Comparison of ENCODE assay signal across 8 cellular contexts in the genomic region with DNA sequence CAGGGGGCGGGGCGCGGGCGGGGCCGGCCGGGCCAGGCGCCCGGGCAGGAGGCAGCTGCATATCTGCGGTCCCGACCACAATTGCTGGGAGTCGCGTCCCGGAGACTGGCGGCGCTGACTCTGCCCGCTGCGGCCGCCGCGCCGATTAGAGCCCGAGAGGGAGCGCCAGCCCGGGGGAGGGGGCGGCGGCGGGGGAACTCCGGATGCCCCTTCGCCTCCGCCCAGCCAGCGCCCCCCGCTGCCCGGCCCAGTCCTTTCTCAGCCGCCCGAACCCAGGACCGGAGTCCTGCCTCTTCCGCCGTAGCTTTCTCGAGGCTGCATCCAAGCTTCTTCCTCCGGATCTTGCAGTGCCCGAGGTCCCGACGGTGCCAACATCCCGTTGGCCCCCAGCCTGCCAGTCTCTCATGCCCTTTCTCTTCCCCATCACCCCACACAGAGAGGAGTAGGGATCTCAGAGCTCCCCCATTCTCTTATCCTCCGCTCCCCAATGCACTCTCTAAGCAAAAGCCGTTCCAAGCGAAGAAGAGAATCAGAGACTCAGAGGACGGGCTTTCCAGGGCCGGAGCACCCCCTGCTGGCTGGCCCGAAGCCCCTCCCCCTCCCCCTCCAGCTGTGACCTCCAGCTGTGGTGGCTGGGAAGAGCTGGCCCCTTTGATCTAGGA. TPM values are rescaled to one million over a fixed set of nuclear protein-coding genes. Genes with fewer than 3 reads are reported as not detected.
DNase-seq lines count a peak whose midpoint lies in the region; ATAC-seq, FAIRE-seq and TF ChIP-seq lines count a peak whose summit lies in the region.

No MANE protein-coding gene starts in this region.

- BruUV-seq in Caco-2 (replicated peaks; lab: Mats Ljungman, UMichigan), result no TSS peak

- peak overlapping the region; percentile 98 for H2AFZ ChIP-seq in GM23338

- TF ChIP-seq CTCF in Caco-2 (IDR thresholded peaks at IDR 0.05; ENCODE audit: insufficient read depth in 1 of 2, low read depth in 1 of 2, low read length in 1 of 2, severe bottlenecking in 1 of 2, unreplicated experiment in 1 of 2), result peak; percentile 64 to 91
- peak; percentile 40 to 66 for TF ChIP-seq CTCF in GM23338 (conservative IDR thresholded peaks at IDR 0.05; ENCODE audit: low read depth in 2 of 2)
- peak; percentile 61 for TF ChIP-seq CTCF in kidney (IDR thresholded peaks at IDR 0.05; ENCODE audit: borderline replicate concordance, extremely low read depth, insufficient read depth)

- H3K27me3 Mint-ChIP-seq in Caco-2 (ENCODE audit: insufficient read depth, unreplicated experiment) (no peaks in the 10 kb centered on the region), GM23338 (ENCODE audit: insufficient read depth, low read depth, poor library complexity) (peaks cover 14% of the 10 kb centered on the region)
- H3K27me3 Mint-ChIP-seq in central memory CD8-positive, alpha-beta T cell, result peaks cover 9% of the 10 kb centered on the region

- H3F3A ChIP-seq in GM23338 (replicated peaks; ENCODE audit: low read depth), result 0 out of 2 replicates have a peak, but pooled peaks cover 8% of the 10 kb centered on the region

- no peaks in the 10 kb centered on the region for H3K36me3 Mint-ChIP-seq in Caco-2 (ENCODE audit: insufficient read depth, unreplicated experiment)
- no peaks in the 10 kb centered on the region for H3K36me3 Mint-ChIP-seq in GM23338 (ENCODE audit: low read depth)
- H3K36me3 Mint-ChIP-seq in central memory CD8-positive, alpha-beta T cell (ENCODE audit: insufficient read depth), result peaks cover 13% of the 10 kb centered on the region

- H4K20me1 ChIP-seq in GM23338 (replicated peaks; ENCODE audit: insufficient read depth), result no peaks in the 10 kb centered on the region

- peak; percentile 73 to 84 for DNase-seq in Caco-2
- DNase-seq in GM23338 (ENCODE audit: low spot score), result peak; percentile 75
- peak; percentile 9 for DNase-seq in NCI-H1694 (lab: John Stamatoyannopoulos, UW)
- DNase-seq in activated CD4-positive, CD25-positive, alpha-beta regulatory T cell treated with anti-CD3 and anti-CD28 coated beads, Interleukin-2, amount 50 U/mL, for 16 hours (ENCODE audit: low read depth, low spot score), result peak; percentile 35
- peak; percentile 37 to 44 for DNase-seq in central memory CD8-positive, alpha-beta T cell (ENCODE audit: low spot score in 2 of 2)
- DNase-seq in kidney, result peak; percentile 89
- peak; percentile 83 for DNase-seq in stimulated activated CD4-positive, alpha-beta T cell treated with anti-CD3 and anti-CD28 coated beads, Interleukin-15, amount 100 ng/mL, for 24 hours

- intact Hi-C loops in Caco-2 (cut with micrococcal nuclease; ENCODE audit: unreplicated experiment), result loop anchor here (1.0 kb wide), 2 partner anchors 21 to 155 kb away; no protein-coding TSS in a partner anchor
- intact Hi-C loops in kidney (cut with DNase I), result no loop called here

- H3K36me3 ChIP-seq in Caco-2 (ENCODE audit: control insufficient read depth, insufficient read depth, low read length) (no peaks in the 10 kb centered on the region), GM23338 (ENCODE audit: insufficient read depth) (no peaks in the 10 kb centered on the region), kidney (ENCODE audit: control insufficient read depth in 1 of 2, insufficient read depth in 2 of 2, low read length in 2 of 2) (no peaks in the 10 kb centered on the region)

- CTCF ChIA-PET in Caco-2 (lab: Charles Lee), result interaction anchor here (0.6 to 2.9 kb wide), 24 partner anchors 9 to 884 kb away, joined by 3 to 63 read pairs (median 4); a partner anchor contains a TSS

- POLR2A ChIA-PET in Caco-2 (lab: Charles Lee), result interaction anchor here (0.6 to 1.3 kb wide), 3 partner anchors 24 to 35 kb away, joined by 4 to 9 read pairs (median 6); a partner anchor contains a TSS

- peak overlapping the region; percentile 77 for H3K27ac Mint-ChIP-seq in Caco-2 (ENCODE audit: unreplicated experiment)
- no peak overlapping the region for H3K27ac Mint-ChIP-seq in GM23338
- H3K27ac Mint-ChIP-seq in central memory CD8-positive, alpha-beta T cell (ENCODE audit: low read depth), result peak overlapping the region; percentile 84

- no peaks in the 10 kb centered on the region for H3K9me3 Mint-ChIP-seq in Caco-2 (ENCODE audit: unreplicated experiment)
- H3K9me3 Mint-ChIP-seq in GM23338, result peaks cover 4% of the 10 kb centered on the region; the same call in 1 of the 3 replicates
- no peaks in the 10 kb centered on the region for H3K9me3 Mint-ChIP-seq in central memory CD8-positive, alpha-beta T cell

- H3K79me2 ChIP-seq in GM23338 (replicated peaks; ENCODE audit: insufficient read depth), result no peaks in the 10 kb centered on the region

- H3K4me1 ChIP-seq in Caco-2 (no peaks in the 10 kb centered on the region), GM23338 (ENCODE audit: insufficient read depth) (peaks cover 23% of the 10 kb centered on the region), kidney (ENCODE audit: control insufficient read depth in 1 of 2, insufficient read depth in 1 of 2, low read depth in 1 of 2, low read length in 2 of 2) (peaks cover 0 to 12% of the 10 kb centered on the region in 2 donors)

- peak; percentile 80 for ATAC-seq in GM23338
- ATAC-seq in central memory CD8-positive, alpha-beta T cell (replicated peaks; ENCODE audit: extremely low read depth, poor library complexity, severe bottlenecking), result peak; percentile 79
- no peak for ATAC-seq in GM18519 (IDR thresholded peaks at IDR 0.05; ENCODE audit: low FRiP score, unreplicated experiment)

- H3K4me3 ChIP-seq in Caco-2 (ENCODE audit: low read depth, low read length) (peak overlapping the region; percentile 69), GM23338 (peak overlapping the region; percentile 92), kidney (ENCODE audit: low read length in 2 of 2) (peak overlapping the region; percentile 80 to 81)

- peak overlapping the region; percentile 73 to 80 for H3K9ac ChIP-seq in kidney (ENCODE audit: low read length in 2 of 2)

- H3K9me3 ChIP-seq in Caco-2 (no peaks in the 10 kb centered on the region), kidney (ENCODE audit: control insufficient read depth in 1 of 2, low read length in 2 of 2) (no peaks in the 10 kb centered on the region)

- H3K9me2 ChIP-seq in GM23338 (ENCODE audit: insufficient read depth), result no peaks in the 10 kb centered on the region

- no peak for FAIRE-seq in kidney (lab: Jason Lieb, UNC)

- H3K27ac ChIP-seq in GM23338 (ENCODE audit: low read depth) (no peak overlapping the region), kidney (ENCODE audit: low read depth in 2 of 2, low read length in 2 of 2) (peak overlapping the region; percentile 29 to 72)

- H3K4me1 Mint-ChIP-seq in Caco-2 (ENCODE audit: low read depth, unreplicated experiment) (peaks cover 6% of the 10 kb centered on the region), GM23338 (peaks cover 10% of the 10 kb centered on the region; the same call in 2 of the 3 replicates)
- peaks cover 14% of the 10 kb centered on the region for H3K4me1 Mint-ChIP-seq in central memory CD8-positive, alpha-beta T cell

- no peaks in the 10 kb centered on the region for H3K27me3 ChIP-seq in Caco-2 (replicated peaks; ENCODE audit: control insufficient read depth, insufficient read depth, low read length)
- peaks cover 36% of the 10 kb centered on the region for H3K27me3 ChIP-seq in GM23338 (ENCODE audit: insufficient read depth)

- H3K4me3 Mint-ChIP-seq in Caco-2 (ENCODE audit: unreplicated experiment), result peak overlapping the region; percentile 97
- peak overlapping the region; percentile 84 for H3K4me3 Mint-ChIP-seq in GM23338
- H3K4me3 Mint-ChIP-seq in central memory CD8-positive, alpha-beta T cell, result peak overlapping the region; percentile 91

- H3K4me2 ChIP-seq in GM23338, result peak overlapping the region; percentile 100

RNA-seq across cellular contexts. Expression of a gene that starts 8.8 kb away (rescaled TPM):
- not detected in 2 replicates for total RNA-seq in Caco-2 (2022)
- 0.04 and 0.17 TPM in 2 replicates for total RNA-seq in GM23338 (2014; rRNA removed; shearing (Covaris generic))
- polyA plus RNA-seq in GM23338 (2016; fragmentation: Nextera tagmentation; extraction: Ambion mirVana), result 0.16 TPM in 1 of 2 replicates, not detected in the other
- total RNA-seq in kidney, result not detected
- not detected for polyA plus RNA-seq in kidney (ENCODE audit: insufficient read depth, low read depth, low replicate concordance)

RNA-seq across cellular contexts. Expression of a gene that starts 23.5 kb away (rescaled TPM):
- total RNA-seq in Caco-2 (2022) (63.8 and 67.2 TPM in 2 replicates), kidney (46.2 TPM)
- 77.7 and 81.7 TPM in 2 replicates for total RNA-seq in GM23338 (2014; rRNA removed; shearing (Covaris generic))
- polyA plus RNA-seq in GM23338 (2016; fragmentation: Nextera tagmentation; extraction: Ambion mirVana) (36.7 and 40.4 TPM in 2 replicates), kidney (ENCODE audit: insufficient read depth, low read depth, low replicate concordance) (43.4 TPM)

RNA-seq across cellular contexts. Expression of a gene that starts 35.0 kb away (rescaled TPM):
- total RNA-seq in Caco-2 (2022) (78.1 and 83.3 TPM in 2 replicates), kidney (126 TPM)
- total RNA-seq in GM23338 (2014; rRNA removed; shearing (Covaris generic)), result 68.4 and 73.3 TPM in 2 replicates
- polyA plus RNA-seq in GM23338 (2016; fragmentation: Nextera tagmentation; extraction: Ambion mirVana) (10.6 and 11.1 TPM in 2 replicates), kidney (ENCODE audit: insufficient read depth, low read depth, low replicate concordance) (15.1 TPM)

RNA-seq across cellular contexts. Expression of a gene that starts 45.5 kb away (rescaled TPM):
- total RNA-seq in Caco-2 (2022) (56.3 and 59.8 TPM in 2 replicates), kidney (49.0 TPM)
- total RNA-seq in GM23338 (2014; rRNA removed; shearing (Covaris generic)), result 65.0 and 66.5 TPM in 2 replicates
- polyA plus RNA-seq in GM23338 (2016; fragmentation: Nextera tagmentation; extraction: Ambion mirVana) (94.2 and 100.0 TPM in 2 replicates), kidney (ENCODE audit: insufficient read depth, low read depth, low replicate concordance) (105 TPM)

RNA-seq across cellular contexts. Expression of a gene that starts 49.6 kb away (rescaled TPM):
- total RNA-seq in Caco-2 (2022) (251 and 264 TPM in 2 replicates), kidney (439 TPM)
- 199 and 225 TPM in 2 replicates for total RNA-seq in GM23338 (2014; rRNA removed; shearing (Covaris generic))
- polyA plus RNA-seq in GM23338 (2016; fragmentation: Nextera tagmentation; extraction: Ambion mirVana) (567 and 586 TPM in 2 replicates), kidney (ENCODE audit: insufficient read depth, low read depth, low replicate concordance) (1,405 TPM)

Comparison
In these comparisons a context has a peak if more than half of its experiments do, and no peak if none do; other contexts are left out.
1. DNase-seq: peak in every context shown above with its lines; median percentile 89 in kidney; 83 in stimulated activated CD4-positive, alpha-beta T cell treated with anti-CD3 and anti-CD28 coated beads, Interleukin-15, amount 100 ng/mL, for 24 hours; 78 in Caco-2; 75 in GM23338; 40 in central memory CD8-positive, alpha-beta T cell; 35 in activated CD4-positive, CD25-positive, alpha-beta regulatory T cell treated with anti-CD3 and anti-CD28 coated beads, Interleukin-2, amount 50 U/mL, for 16 hours; 9 in NCI-H1694.